Comparison of ENCODE assay signal across 8 cellular contexts in the genomic region with DNA sequence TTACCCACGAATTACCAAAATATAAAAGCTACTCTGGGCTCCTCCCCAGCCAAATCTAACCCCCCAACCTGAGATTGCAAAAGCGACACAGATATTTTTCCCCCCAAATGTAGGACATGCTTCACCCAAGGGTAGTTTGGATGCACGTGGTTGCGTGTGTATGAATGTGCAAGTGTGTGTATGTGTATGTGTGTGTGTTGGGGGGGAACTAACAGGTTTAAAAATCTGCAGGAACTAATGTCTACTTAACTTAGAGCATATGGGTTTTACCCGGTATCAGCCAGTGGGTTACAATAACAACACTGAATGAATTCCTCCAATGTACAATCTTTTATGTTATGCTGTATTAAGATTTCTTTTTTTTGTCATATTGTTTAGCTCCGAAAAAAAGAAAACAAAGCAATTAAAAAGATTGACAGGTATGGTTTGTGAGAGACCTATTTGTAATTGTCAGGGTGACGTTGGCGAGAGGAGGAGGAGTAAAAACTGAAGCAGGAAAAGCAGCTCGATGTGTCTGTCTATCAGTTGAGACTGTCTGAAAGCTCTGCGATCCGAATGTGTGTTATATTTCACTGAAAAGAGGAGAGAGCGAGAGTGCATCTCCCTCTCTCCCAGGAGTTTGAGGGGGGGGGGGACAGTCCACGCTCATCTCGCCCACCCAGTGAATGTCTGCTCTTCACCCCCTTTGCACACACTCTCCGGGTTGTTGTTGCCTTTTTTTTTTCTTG. TPM values are rescaled to one million over a fixed set of nuclear protein-coding genes. Genes with fewer than 3 reads are reported as not detected.
DNase-seq lines count a peak whose midpoint lies in the region; ATAC-seq and TF ChIP-seq lines count a peak whose summit lies in the region.

TSHZ1 (plus strand) TSS at position 524 of the 728 bp plus-strand sequence. CDS start 1,080 bp downstream, outside the sequence.

- no peaks in the 10 kb centered on the region for H3K9me3 ChIP-seq in SJCRH30 (replicated peaks)

- no peaks in the 10 kb centered on the region for H3K4me1 ChIP-seq in SJCRH30

- WGBS in adipose tissue, 3 donors: 2 to 3% (median 3%) methylated on average over 15 of the region's 15 CpGs

- H3K27ac ChIP-seq in SJCRH30: peak within 1 kb of the TSS; percentile 65
- peak within 1 kb of the TSS; percentile 57 for H3K27ac ChIP-seq in adipose tissue (ENCODE audit: low read depth, low read length)

- peak within 1 kb of the TSS; percentile 93 for H3K4me3 ChIP-seq in GM12865 (ENCODE audit: low read depth, low read length)
- H3K4me3 ChIP-seq in SJCRH30: peak within 1 kb of the TSS; percentile 91

- intact Hi-C loops in head of caudate nucleus (cut with DNase I): no loop called here

- DNase-seq in GM12865 (ENCODE audit: low read depth): peak; percentile 90
- peak; percentile 91 for DNase-seq in NAMALWA (ENCODE audit: low spot score)
- DNase-seq in SJCRH30: peak; percentile 51 to 73
- peak in 31 of 42 donors; percentile 30 to 89 (median 66) for DNase-seq in head of caudate nucleus
- DNase-seq in occipital lobe (lab: John Stamatoyannopoulos, UW): peak; percentile 49
- no peak for DNase-seq in T1000 (lab: John Stamatoyannopoulos, UW)

- peak; percentile 32 for ATAC-seq in HG02571 (IDR thresholded peaks at IDR 0.05; ENCODE audit: unreplicated experiment)

- H3K36me3 ChIP-seq in SJCRH30: no peaks in the 10 kb centered on the region

- H3K27me3 ChIP-seq in SJCRH30: no peaks in the 10 kb centered on the region

- TF ChIP-seq CTCF in GM12865 (IDR thresholded peaks at IDR 0.05; ENCODE audit: insufficient read depth, low read depth, low read length, missing control alignments): no peak

RNA-seq across cellular contexts. Expression of gene TSHZ1, which starts in this region (rescaled TPM):
- total RNA-seq in SJCRH30 (2014; rRNA removed; shearing (Covaris generic)): 5.5 and 5.7 TPM in 2 replicates
- 1 to 10 TPM; 4.8 to 8.6 (median 8.4) TPM for polyA plus RNA-seq in adipose tissue
- total RNA-seq in occipital lobe: 4.1 TPM
